Comparison of ENCODE assay signal across 8 cellular contexts in the genomic region with DNA sequence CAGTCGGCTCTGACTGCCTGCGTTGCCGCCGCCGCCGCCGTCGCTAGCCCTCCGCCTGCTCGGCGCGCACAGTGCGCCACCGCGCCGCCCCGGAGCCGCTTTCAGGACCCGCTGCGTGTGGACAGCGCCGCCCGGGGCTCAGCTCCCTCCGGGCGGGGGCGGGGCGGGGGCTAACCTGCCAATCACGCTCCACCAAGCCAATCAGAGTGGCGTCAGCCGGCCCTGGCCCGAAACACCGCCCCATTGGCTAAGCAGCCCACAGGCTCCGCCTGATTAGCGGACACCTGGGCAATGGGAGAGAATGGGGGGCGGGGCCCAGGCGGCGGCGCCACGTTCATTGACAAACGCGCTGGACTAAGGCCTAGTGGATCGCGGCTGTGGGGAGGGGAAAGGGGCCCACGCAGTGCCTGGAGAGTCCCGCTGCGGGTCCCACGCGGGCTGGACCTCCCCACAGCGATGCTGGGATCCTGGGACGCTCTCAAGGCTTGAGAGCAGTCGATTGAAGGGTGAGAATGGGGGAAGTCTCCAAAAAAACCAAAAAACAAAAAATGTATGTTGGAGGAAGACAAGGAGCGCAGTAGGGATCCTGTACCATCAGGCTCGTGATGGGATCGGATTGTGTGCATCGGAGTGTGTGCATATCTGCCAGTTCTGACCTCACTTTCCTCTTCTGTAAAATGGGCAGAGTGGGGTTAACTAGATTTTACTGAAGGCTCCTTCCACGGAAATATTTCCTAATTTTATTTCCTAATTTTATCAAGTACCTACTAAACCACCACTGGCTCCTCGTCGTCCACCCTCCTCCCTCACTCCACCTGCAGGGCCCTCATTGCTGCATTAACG. TPM values are rescaled to one million over a fixed set of nuclear protein-coding genes. Genes with fewer than 3 reads are reported as not detected.
DNase-seq lines count a peak whose midpoint lies in the region; ATAC-seq and TF ChIP-seq lines count a peak whose summit lies in the region.

No MANE protein-coding gene starts in this region.

- peaks cover 54% of the 10 kb centered on the region for H3K4me1 ChIP-seq in CD8-positive, alpha-beta T cell (ENCODE audit: insufficient read depth, low read length)
- peaks cover 31% of the 10 kb centered on the region for H3K4me1 ChIP-seq in mucosa of descending colon (ENCODE audit: low read depth)

- H3K36me3 ChIP-seq in CD8-positive, alpha-beta T cell (ENCODE audit: insufficient read depth, low read length) = no peaks in the 10 kb centered on the region
- no peaks in the 10 kb centered on the region for H3K36me3 ChIP-seq in mucosa of descending colon (ENCODE audit: low read depth)

- intact Hi-C loops in CD8-positive, alpha-beta T cell (cut with DNase I, micrococcal nuclease) = loop anchor here (1.0 to 5.0 kb wide), 5 partner anchors 8 to 771 kb away; partner anchors contain the start of genes ZCCHC7 (in 2 of the 2) and GNE (in 1 of the 2)
- intact Hi-C loops in mucosa of descending colon (cut with DNase I, micrococcal nuclease) = no loop called here

- H3K4me3 ChIP-seq in CD8-positive, alpha-beta T cell (ENCODE audit: low read depth, low read length) = peak overlapping the region; percentile 44
- no peak overlapping the region for H3K4me3 ChIP-seq in mucosa of descending colon

- H3K9me3 ChIP-seq in CD8-positive, alpha-beta T cell (ENCODE audit: low read length) = no peaks in the 10 kb centered on the region
- H3K9me3 ChIP-seq in mucosa of descending colon = no peaks in the 10 kb centered on the region

- H3K27ac Mint-ChIP-seq in CD8-positive, alpha-beta T cell = no peak overlapping the region
- no peak overlapping the region for H3K27ac Mint-ChIP-seq in endothelial cell (ENCODE audit: unreplicated experiment)

- peak; percentile 63 to 82 (median 77) for DNase-seq in CD8-positive, alpha-beta T cell
- peak; percentile 98 for DNase-seq in NCI-H82 (lab: John Stamatoyannopoulos, UW)
- DNase-seq in activated CD8-positive, alpha-beta memory T cell treated with anti-CD3 and anti-CD28 coated beads for 48 hours (ENCODE audit: low read depth in 2 of 3, low spot score in 2 of 3) = peak; percentile 79 to 82 (median 81)
- DNase-seq in endothelial cell (ENCODE audit: low spot score) = peak; percentile 99
- DNase-seq in mucosa of descending colon = peak; percentile 92 to 93 (median 93)
- peak; percentile 46 to 65 for DNase-seq in stimulated activated CD8-positive, alpha-beta memory T cell treated with anti-CD3 and anti-CD28 coated beads, Interleukin-4, amount 100 ng/mL, for 4 hours (ENCODE audit: low read depth in 2 of 2, low spot score in 1 of 2)

- POLR2A ChIA-PET in CD8-positive, alpha-beta T cell (lab: Charles Lee) = interaction anchor here (0.9 kb wide), 1 partner anchor 339 kb away, joined by 3 read pairs; no protein-coding TSS in a partner anchor

- H3K27ac ChIP-seq in CD8-positive, alpha-beta T cell (ENCODE audit: low read depth, low read length) = no peak overlapping the region

- ATAC-seq in CD8-positive, alpha-beta T cell = peak; percentile 95
- peak; percentile 79 for ATAC-seq in GM19452 (IDR thresholded peaks at IDR 0.05; ENCODE audit: unreplicated experiment)
- peak; percentile 74 for ATAC-seq in HG03565 (IDR thresholded peaks at IDR 0.05; ENCODE audit: unreplicated experiment)
- peak; percentile 98 for ATAC-seq in mucosa of descending colon

- no peaks in the 10 kb centered on the region for H3K36me3 Mint-ChIP-seq in CD8-positive, alpha-beta T cell
- H3K36me3 Mint-ChIP-seq in endothelial cell (ENCODE audit: low read depth, unreplicated experiment) = peaks cover 3% of the 10 kb centered on the region

- peaks cover 80% of the 10 kb centered on the region for H3K27me3 Mint-ChIP-seq in CD8-positive, alpha-beta T cell (ENCODE audit: low read depth)
- peaks cover 36% of the 10 kb centered on the region for H3K27me3 Mint-ChIP-seq in endothelial cell (ENCODE audit: unreplicated experiment)

- H3K9me3 Mint-ChIP-seq in CD8-positive, alpha-beta T cell = no peaks in the 10 kb centered on the region
- no peaks in the 10 kb centered on the region for H3K9me3 Mint-ChIP-seq in endothelial cell (ENCODE audit: unreplicated experiment)

- H3K4me1 Mint-ChIP-seq in CD8-positive, alpha-beta T cell (ENCODE audit: low read depth) = peaks cover 45% of the 10 kb centered on the region
- H3K4me1 Mint-ChIP-seq in endothelial cell (ENCODE audit: unreplicated experiment) = peaks cover 27% of the 10 kb centered on the region

- H3K27me3 ChIP-seq in CD8-positive, alpha-beta T cell (ENCODE audit: insufficient read depth, low read length) = peaks cover 64% of the 10 kb centered on the region

- H3K4me3 Mint-ChIP-seq in CD8-positive, alpha-beta T cell = peak overlapping the region; percentile 53
- H3K4me3 Mint-ChIP-seq in endothelial cell (ENCODE audit: unreplicated experiment) = peak overlapping the region; percentile 78

- CTCF ChIA-PET in CD8-positive, alpha-beta T cell (lab: Charles Lee) = no interaction called here

- no peak for TF ChIP-seq CTCF in CD8-positive, alpha-beta T cell (IDR thresholded peaks at IDR 0.05)
- TF ChIP-seq CTCF in endothelial cell (IDR thresholded peaks at IDR 0.05; ENCODE audit: unreplicated experiment) (no peak), mucosa of descending colon (IDR thresholded peaks at IDR 0.05) (no peak)

RNA-seq across cellular contexts. Expression of gene PAX5, which starts 6.3 kb away (rescaled TPM):
- total RNA-seq in CD8-positive, alpha-beta T cell = 1 to 10 TPM; 1.9 to 2.3 TPM
- total RNA-seq in endothelial cell (ENCODE audit: unreplicated experiment) (1.3 TPM), mucosa of descending colon (under 1 TPM in 2 of 3 donors, not detected in 1; 0.29 to 0.32 TPM)

Comparison
In these comparisons a context has a peak if more than half of its experiments do, and no peak if none do; other contexts are left out.
1. intact Hi-C loops: an anchor here in CD8-positive, alpha-beta T cell (1.0 to 5.0 kb wide); none called in mucosa of descending colon.